ENCODE assay signal across 21 cellular contexts in the genomic region with DNA sequence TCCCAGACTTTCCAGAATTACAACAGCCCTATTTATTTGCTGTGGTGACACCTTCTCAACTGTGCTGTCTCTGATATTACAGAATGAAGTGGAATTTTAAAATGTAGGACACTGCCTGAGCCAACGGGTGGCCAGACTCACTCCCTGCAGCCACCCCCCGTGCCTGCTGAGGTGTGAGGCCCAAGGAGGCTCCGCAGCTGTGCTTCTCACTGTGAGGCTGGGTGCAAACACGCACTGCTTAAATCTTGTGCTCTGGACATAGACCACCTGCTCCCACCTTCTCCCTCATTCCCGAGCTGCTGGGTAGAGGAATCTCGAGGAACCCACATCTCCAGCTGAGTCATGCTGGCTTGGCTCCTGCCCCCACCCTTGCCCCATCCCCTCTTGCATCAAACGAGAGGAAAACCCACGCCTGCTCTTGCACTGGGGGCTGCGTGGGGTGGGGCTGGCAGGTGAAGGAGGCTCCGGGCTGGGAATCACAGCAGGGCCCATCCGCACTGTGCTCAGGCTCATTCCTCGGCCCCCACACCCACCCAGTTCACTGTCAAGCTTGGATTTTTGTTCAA. TPM values are rescaled to one million over a fixed set of nuclear protein-coding genes. Genes with fewer than 3 reads are reported as not detected.
DNase-seq lines count a peak whose midpoint lies in the region; ATAC-seq and TF ChIP-seq lines count a peak whose summit lies in the region.
"Had no signal": no experiment of that assay in that cellular context is flagged by ENCODE, and none has a peak within 500 bp of the region (broad histone marks: within the 10 kb centered on the region; RNA-seq: fewer than 3 reads in every experiment).

No MANE protein-coding gene starts in this region.

- H3K4me3 Mint-ChIP-seq in activated CD4-positive, alpha-beta T cell treated with anti-CD3 and anti-CD28 coated beads, Interleukin-2, amount 10 ng/mL, durations not matched to agents 7 days and 5 days: no peak overlapping the region
- H3K4me3 Mint-ChIP-seq in WTC11: no peak overlapping the region
- no peak overlapping the region for H3K4me3 Mint-ChIP-seq in stimulated activated effector memory CD8-positive, alpha-beta T cell treated with anti-CD3 and anti-CD28 coated beads, Interleukin-12 subunit alpha, Interleukin-12 subunit beta, amount 100 ng/mL, for 72 hours
- H3K4me3 Mint-ChIP-seq: activated CD4-positive, alpha-beta memory T cell treated with anti-CD3 and anti-CD28 coated beads for 36 hours; activated naive CD8-positive, alpha-beta T cell; activated T-cell treated with anti-CD3 and anti-CD28 coated beads, Interleukin-2, amount 50 U/mL, for 72 hours had no signal

- no peak for ATAC-seq in WTC11
- no peak for ATAC-seq in stimulated activated effector memory CD8-positive, alpha-beta T cell treated with anti-CD3 and anti-CD28 coated beads, Interleukin-12 subunit alpha, Interleukin-12 subunit beta, amount 100 ng/mL, for 72 hours
- ATAC-seq: activated T-cell treated with anti-CD3 and anti-CD28 coated beads, Interleukin-2, amount 50 U/mL, for 72 hours had no signal

- peak overlapping the region; percentile 58 for H3K27ac Mint-ChIP-seq in activated CD4-positive, alpha-beta T cell treated with anti-CD3 and anti-CD28 coated beads, Interleukin-2, amount 10 ng/mL, durations not matched to agents 7 days and 5 days
- H3K27ac Mint-ChIP-seq in WTC11: 0 out of 2 replicates have a peak overlapping the region, but pooled peaks have one; percentile 27
- H3K27ac Mint-ChIP-seq in stimulated activated effector memory CD8-positive, alpha-beta T cell treated with anti-CD3 and anti-CD28 coated beads, Interleukin-12 subunit alpha, Interleukin-12 subunit beta, amount 100 ng/mL, for 72 hours: peak overlapping the region; percentile 64
- H3K27ac Mint-ChIP-seq: activated CD4-positive, alpha-beta memory T cell treated with anti-CD3 and anti-CD28 coated beads for 36 hours; activated naive CD8-positive, alpha-beta T cell; activated T-cell treated with anti-CD3 and anti-CD28 coated beads, Interleukin-2, amount 50 U/mL, for 72 hours had no signal

- H3K27me3 Mint-ChIP-seq in activated CD4-positive, alpha-beta T cell treated with anti-CD3 and anti-CD28 coated beads, Interleukin-2, amount 10 ng/mL, durations not matched to agents 7 days and 5 days: no peaks in the 10 kb centered on the region
- H3K27me3 Mint-ChIP-seq in WTC11 (ENCODE audit: low read depth): no peaks in the 10 kb centered on the region
- H3K27me3 Mint-ChIP-seq: activated CD4-positive, alpha-beta memory T cell treated with anti-CD3 and anti-CD28 coated beads for 36 hours; activated naive CD8-positive, alpha-beta T cell; CD4-positive, CD25-positive, alpha-beta regulatory T cell had no signal

- peaks cover 28% of the 10 kb centered on the region for H3K4me1 Mint-ChIP-seq in activated CD4-positive, alpha-beta T cell treated with anti-CD3 and anti-CD28 coated beads, Interleukin-2, amount 10 ng/mL, durations not matched to agents 7 days and 5 days
- H3K4me1 Mint-ChIP-seq in WTC11: no peaks in the 10 kb centered on the region
- H3K4me1 Mint-ChIP-seq in stimulated activated effector memory CD8-positive, alpha-beta T cell treated with anti-CD3 and anti-CD28 coated beads, Interleukin-12 subunit alpha, Interleukin-12 subunit beta, amount 100 ng/mL, for 72 hours: peaks cover 22% of the 10 kb centered on the region

- no peak for TF ChIP-seq CTCF in WTC11 (IDR thresholded peaks at IDR 0.05)

- CTCF ChIA-PET in activated CD4-positive, alpha-beta T cell treated with anti-CD3 and anti-CD28 coated beads, Interleukin-2, amount 10 ng/mL, durations not matched to agents 7 days and 5 days (lab: Charles Lee): interaction anchor here (0.7 to 4.2 kb wide), 4 partner anchors 20 to 162 kb away, joined by 3 to 62 read pairs (median 10); a partner anchor contains a TSS
- CTCF ChIA-PET in WTC11 (lab: Charles Lee): interaction anchor here (0.6 kb wide), 1 partner anchor 149 kb away, joined by 3 read pairs; no protein-coding TSS in a partner anchor

- POLR2A ChIA-PET in activated CD4-positive, alpha-beta T cell treated with anti-CD3 and anti-CD28 coated beads, Interleukin-2, amount 10 ng/mL, durations not matched to agents 7 days and 5 days (lab: Charles Lee): no interaction called here
- POLR2A ChIA-PET in WTC11 (lab: Charles Lee): no interaction called here

- H3K9me3 Mint-ChIP-seq in activated CD4-positive, alpha-beta T cell treated with anti-CD3 and anti-CD28 coated beads, Interleukin-2, amount 10 ng/mL, durations not matched to agents 7 days and 5 days: no peaks in the 10 kb centered on the region
- H3K9me3 Mint-ChIP-seq in WTC11: no peaks in the 10 kb centered on the region
- no peaks in the 10 kb centered on the region for H3K9me3 Mint-ChIP-seq in stimulated activated effector memory CD8-positive, alpha-beta T cell treated with anti-CD3 and anti-CD28 coated beads, Interleukin-12 subunit alpha, Interleukin-12 subunit beta, amount 100 ng/mL, for 72 hours
- H3K9me3 Mint-ChIP-seq: activated CD4-positive, alpha-beta memory T cell treated with anti-CD3 and anti-CD28 coated beads for 36 hours; activated T-cell treated with anti-CD3 and anti-CD28 coated beads, Interleukin-2, amount 50 U/mL, for 72 hours; CD4-positive, CD25-positive, alpha-beta regulatory T cell had no signal

- DNase-seq in activated CD4-positive, alpha-beta T cell treated with anti-CD3 and anti-CD28 coated beads, Interleukin-2, amount 10 ng/mL, durations not matched to agents 7 days and 5 days: no peak
- no peak for DNase-seq in activated CD4-positive, alpha-beta T cell treated with anti-CD3 and anti-CD28 coated beads, Interleukin-2, amount 50 U/mL, for 1 hour
- no peak for DNase-seq in WTC11 (ENCODE audit: low spot score)
- peak; percentile 17 for DNase-seq in glomerular visceral epithelial cell (ENCODE audit: extremely low spot score)
- DNase-seq in stimulated activated effector memory CD8-positive, alpha-beta T cell treated with anti-CD3 and anti-CD28 coated beads, Interleukin-12 subunit alpha, Interleukin-12 subunit beta, amount 100 ng/mL, for 72 hours (ENCODE audit: low spot score in 2 of 2): no peak
- DNase-seq in NOMO-1 treated with dmso at 0.1 percent for 144 hours (lab: John Stamatoyannopoulos, UW; ENCODE audit: unreplicated experiment): no peak
- no peak for DNase-seq in occipital lobe (lab: John Stamatoyannopoulos, UW)
- no peak for DNase-seq in activated naive CD4-positive, alpha-beta T cell treated with Interleukin-2 at 50 U/mL for 16 hours
- DNase-seq: 8988T; activated CD4-positive, alpha-beta memory T cell treated with anti-CD3 and anti-CD28 coated beads for 36 hours; activated T-cell treated with anti-CD3 and anti-CD28 coated beads, Interleukin-2, amount 50 U/mL, for 72 hours; CD4-positive, CD25-positive, alpha-beta regulatory T cell; DMS79 treated with DMSO at 0.1 percent for 48 hours; NCI-H1417 treated with DMSO at 0.1 percent for 48 hours; NCI-H82; stimulated activated CD4-positive, alpha-beta T cell treated with anti-CD3 and anti-CD28 coated beads, Interleukin-4, amount 100 ng/mL, for 4 hours; SW 1271 had no signal

- peaks cover 24% of the 10 kb centered on the region for H3K36me3 Mint-ChIP-seq in activated CD4-positive, alpha-beta T cell treated with anti-CD3 and anti-CD28 coated beads, Interleukin-2, amount 10 ng/mL, durations not matched to agents 7 days and 5 days (ENCODE audit: low read depth)
- peaks cover 8% of the 10 kb centered on the region; the same call in 1 of the 2 replicates for H3K36me3 Mint-ChIP-seq in WTC11
- peaks cover 100% of the 10 kb centered on the region for H3K36me3 Mint-ChIP-seq in stimulated activated effector memory CD8-positive, alpha-beta T cell treated with anti-CD3 and anti-CD28 coated beads, Interleukin-12 subunit alpha, Interleukin-12 subunit beta, amount 100 ng/mL, for 72 hours
- H3K36me3 Mint-ChIP-seq: CD4-positive, CD25-positive, alpha-beta regulatory T cell had no signal

TF ChIP-seq in WTC11, 78 proteins besides CTCF, POLR2A, EP300 and RAD21:
- TF ChIP-seq NFYB (CRISPR knock-in tag; conservative IDR thresholded peaks at IDR 0.05; ENCODE audit: low read depth) (no peak), JAZF1 (CRISPR knock-in tag; IDR thresholded peaks at IDR 0.05) (no peak)
- TF ChIP-seq, protein P1, sequence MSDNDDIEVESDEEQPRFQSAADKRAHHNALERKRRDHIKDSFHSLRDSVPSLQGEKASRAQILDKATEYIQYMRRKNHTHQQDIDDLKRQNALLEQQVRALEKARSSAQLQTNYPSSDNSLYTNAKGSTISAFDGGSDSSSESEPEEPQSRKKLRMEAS (CRISPR knock-in tag; IDR thresholded peaks at IDR 0.05): no peak

RNA-seq across cellular contexts. Expression of a gene that starts 48.0 kb away (rescaled TPM):
- not detected for total RNA-seq in activated CD4-positive, alpha-beta T cell treated with anti-CD3 and anti-CD28 coated beads, Interleukin-2, amount 10 ng/mL, durations not matched to agents 7 days and 5 days
- total RNA-seq in WTC11 (2021): 0.48 to 1.2 TPM (median 0.78 TPM) in 3 replicates
- not detected for total RNA-seq in occipital lobe
- total RNA-seq: activated CD4-positive, alpha-beta memory T cell treated with anti-CD3 and anti-CD28 coated beads for 36 hours; activated T-cell treated with anti-CD3 and anti-CD28 coated beads, Interleukin-2, amount 50 U/mL, for 72 hours; CD4-positive, CD25-positive, alpha-beta regulatory T cell; glomerular endothelial cell; smooth muscle cell; temporal lobe had no signal
